ENCODE assay signal across 1 cellular context in the genomic region with DNA sequence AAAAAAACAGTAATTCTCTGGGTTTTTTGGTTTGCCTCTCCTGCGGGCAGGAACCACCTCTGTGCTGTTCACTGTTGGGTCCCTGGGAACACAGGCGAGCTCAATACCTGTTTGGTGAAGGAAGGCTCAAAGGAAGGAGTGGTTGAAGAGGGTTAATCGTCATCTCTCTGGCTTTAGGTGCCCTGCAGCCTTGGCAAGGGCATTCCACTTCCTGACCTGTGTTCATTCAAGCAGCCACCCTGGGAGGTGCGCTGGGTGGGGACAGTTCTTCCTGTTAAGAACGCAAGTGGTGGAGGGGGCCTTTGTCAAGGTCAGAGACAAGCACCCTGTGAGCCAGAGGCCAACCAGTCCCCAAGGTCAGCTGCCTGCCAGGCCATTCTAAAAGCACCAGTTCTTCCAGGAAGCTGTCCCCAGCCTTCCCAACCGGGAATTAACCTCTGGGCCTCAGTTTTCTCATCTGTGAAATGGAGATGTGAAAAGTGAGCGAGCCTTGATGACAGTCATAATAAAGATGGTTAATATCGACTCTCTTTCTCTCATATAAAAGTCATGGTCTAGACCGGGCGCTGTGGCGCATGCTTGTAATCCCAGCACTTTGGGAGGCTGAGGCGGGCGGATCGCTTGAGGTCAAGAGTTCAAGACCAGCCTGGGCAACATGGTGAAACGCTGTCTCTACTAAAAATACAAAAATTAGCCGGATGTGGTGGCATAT.
TF ChIP-seq lines count a peak whose summit lies in the region.

No MANE protein-coding gene starts in this region.

TF ChIP-seq in HepG2, 621 proteins besides CTCF, POLR2A, EP300 and RAD21 (continued from another document):
- no peak for TF ChIP-seq CBX5 (CRISPR knock-in tag; IDR thresholded peaks at IDR 0.05; ENCODE audit: borderline replicate concordance)
- TF ChIP-seq NFRKB (IDR thresholded peaks at IDR 0.05): no peak
- TF ChIP-seq RCOR2 (CRISPR knock-in tag; IDR thresholded peaks at IDR 0.05): peak; percentile 81
- TF ChIP-seq REPIN1 (CRISPR knock-in tag; IDR thresholded peaks at IDR 0.05; ENCODE audit: borderline replicate concordance, low read depth): no peak
- no peak for TF ChIP-seq ZNF17 (CRISPR knock-in tag; IDR thresholded peaks at IDR 0.05)
- no peak for TF ChIP-seq FOXJ3 (CRISPR knock-in tag; IDR thresholded peaks at IDR 0.05; ENCODE audit: borderline replicate concordance)
- no peak for TF ChIP-seq SCMH1 (CRISPR knock-in tag; IDR thresholded peaks at IDR 0.05; ENCODE audit: borderline replicate concordance)
- TF ChIP-seq HNRNPK (IDR thresholded peaks at IDR 0.05; ENCODE audit: low read depth, low read length, poor library complexity, severe bottlenecking): no peak
- no peak for TF ChIP-seq NR2F2 (IDR thresholded peaks at IDR 0.05; ENCODE audit: borderline replicate concordance, low read depth)
- TF ChIP-seq KDM3A (CRISPR knock-in tag; IDR thresholded peaks at IDR 0.05; ENCODE audit: low read depth): 0 out of 2 replicates have a peak, but pooled peaks have one; percentile 30
- no peak for TF ChIP-seq RBAK (CRISPR knock-in tag; IDR thresholded peaks at IDR 0.05)
- TF ChIP-seq, protein P1, sequence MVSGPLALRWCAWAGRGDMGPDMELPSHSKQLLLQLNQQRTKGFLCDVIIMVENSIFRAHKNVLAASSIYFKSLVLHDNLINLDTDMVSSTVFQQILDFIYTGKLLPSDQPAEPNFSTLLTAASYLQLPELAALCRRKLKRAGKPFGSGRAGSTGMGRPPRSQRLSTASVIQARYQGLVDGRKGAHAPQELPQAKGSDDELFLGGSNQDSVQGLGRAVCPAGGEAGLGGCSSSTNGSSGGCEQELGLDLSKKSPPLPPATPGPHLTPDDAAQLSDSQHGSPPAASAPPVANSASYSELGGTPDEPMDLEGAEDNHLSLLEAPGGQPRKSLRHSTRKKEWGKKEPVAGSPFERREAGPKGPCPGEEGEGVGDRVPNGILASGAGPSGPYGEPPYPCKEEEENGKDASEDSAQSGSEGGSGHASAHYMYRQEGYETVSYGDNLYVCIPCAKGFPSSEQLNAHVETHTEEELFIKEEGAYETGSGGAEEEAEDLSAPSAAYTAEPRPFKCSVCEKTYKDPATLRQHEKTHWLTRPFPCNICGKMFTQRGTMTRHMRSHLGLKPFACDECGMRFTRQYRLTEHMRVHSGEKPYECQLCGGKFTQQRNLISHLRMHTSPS (CRISPR knock-in tag; IDR thresholded peaks at IDR 0.05; ENCODE audit: low read depth): 0 out of 2 replicates have a peak, but pooled peaks have one; percentile 23
- TF ChIP-seq MTF1 (CRISPR knock-in tag; IDR thresholded peaks at IDR 0.05): no peak
- no peak for TF ChIP-seq ZNF644 (CRISPR knock-in tag; IDR thresholded peaks at IDR 0.05; ENCODE audit: low read depth)
- TF ChIP-seq, protein P2, sequence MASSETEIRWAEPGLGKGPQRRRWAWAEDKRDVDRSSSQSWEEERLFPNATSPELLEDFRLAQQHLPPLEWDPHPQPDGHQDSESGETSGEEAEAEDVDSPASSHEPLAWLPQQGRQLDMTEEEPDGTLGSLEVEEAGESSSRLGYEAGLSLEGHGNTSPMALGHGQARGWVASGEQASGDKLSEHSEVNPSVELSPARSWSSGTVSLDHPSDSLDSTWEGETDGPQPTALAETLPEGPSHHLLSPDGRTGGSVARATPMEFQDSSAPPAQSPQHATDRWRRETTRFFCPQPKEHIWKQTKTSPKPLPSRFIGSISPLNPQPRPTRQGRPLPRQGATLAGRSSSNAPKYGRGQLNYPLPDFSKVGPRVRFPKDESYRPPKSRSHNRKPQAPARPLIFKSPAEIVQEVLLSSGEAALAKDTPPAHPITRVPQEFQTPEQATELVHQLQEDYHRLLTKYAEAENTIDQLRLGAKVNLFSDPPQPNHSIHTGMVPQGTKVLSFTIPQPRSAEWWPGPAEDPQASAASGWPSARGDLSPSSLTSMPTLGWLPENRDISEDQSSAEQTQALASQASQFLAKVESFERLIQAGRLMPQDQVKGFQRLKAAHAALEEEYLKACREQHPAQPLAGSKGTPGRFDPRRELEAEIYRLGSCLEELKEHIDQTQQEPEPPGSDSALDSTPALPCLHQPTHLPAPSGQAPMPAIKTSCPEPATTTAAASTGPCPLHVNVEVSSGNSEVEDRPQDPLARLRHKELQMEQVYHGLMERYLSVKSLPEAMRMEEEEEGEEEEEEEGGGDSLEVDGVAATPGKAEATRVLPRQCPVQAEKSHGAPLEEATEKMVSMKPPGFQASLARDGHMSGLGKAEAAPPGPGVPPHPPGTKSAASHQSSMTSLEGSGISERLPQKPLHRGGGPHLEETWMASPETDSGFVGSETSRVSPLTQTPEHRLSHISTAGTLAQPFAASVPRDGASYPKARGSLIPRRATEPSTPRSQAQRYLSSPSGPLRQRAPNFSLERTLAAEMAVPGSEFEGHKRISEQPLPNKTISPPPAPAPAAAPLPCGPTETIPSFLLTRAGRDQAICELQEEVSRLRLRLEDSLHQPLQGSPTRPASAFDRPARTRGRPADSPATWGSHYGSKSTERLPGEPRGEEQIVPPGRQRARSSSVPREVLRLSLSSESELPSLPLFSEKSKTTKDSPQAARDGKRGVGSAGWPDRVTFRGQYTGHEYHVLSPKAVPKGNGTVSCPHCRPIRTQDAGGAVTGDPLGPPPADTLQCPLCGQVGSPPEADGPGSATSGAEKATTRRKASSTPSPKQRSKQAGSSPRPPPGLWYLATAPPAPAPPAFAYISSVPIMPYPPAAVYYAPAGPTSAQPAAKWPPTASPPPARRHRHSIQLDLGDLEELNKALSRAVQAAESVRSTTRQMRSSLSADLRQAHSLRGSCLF (CRISPR knock-in tag; IDR thresholded peaks at IDR 0.05; ENCODE audit: borderline replicate concordance): no peak
- TF ChIP-seq SAFB2 (CRISPR knock-in tag; IDR thresholded peaks at IDR 0.05; ENCODE audit: borderline replicate concordance, low read depth): no peak
- no peak for TF ChIP-seq ATF1 (CRISPR knock-in tag; IDR thresholded peaks at IDR 0.05)
- no peak for TF ChIP-seq POLR2AphosphoS5 (IDR thresholded peaks at IDR 0.05; ENCODE audit: low read depth, low read length)
- TF ChIP-seq, protein P3, sequence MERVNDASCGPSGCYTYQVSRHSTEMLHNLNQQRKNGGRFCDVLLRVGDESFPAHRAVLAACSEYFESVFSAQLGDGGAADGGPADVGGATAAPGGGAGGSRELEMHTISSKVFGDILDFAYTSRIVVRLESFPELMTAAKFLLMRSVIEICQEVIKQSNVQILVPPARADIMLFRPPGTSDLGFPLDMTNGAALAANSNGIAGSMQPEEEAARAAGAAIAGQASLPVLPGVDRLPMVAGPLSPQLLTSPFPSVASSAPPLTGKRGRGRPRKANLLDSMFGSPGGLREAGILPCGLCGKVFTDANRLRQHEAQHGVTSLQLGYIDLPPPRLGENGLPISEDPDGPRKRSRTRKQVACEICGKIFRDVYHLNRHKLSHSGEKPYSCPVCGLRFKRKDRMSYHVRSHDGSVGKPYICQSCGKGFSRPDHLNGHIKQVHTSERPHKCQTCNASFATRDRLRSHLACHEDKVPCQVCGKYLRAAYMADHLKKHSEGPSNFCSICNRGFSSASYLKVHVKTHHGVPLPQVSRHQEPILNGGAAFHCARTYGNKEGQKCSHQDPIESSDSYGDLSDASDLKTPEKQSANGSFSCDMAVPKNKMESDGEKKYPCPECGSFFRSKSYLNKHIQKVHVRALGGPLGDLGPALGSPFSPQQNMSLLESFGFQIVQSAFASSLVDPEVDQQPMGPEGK (CRISPR knock-in tag; IDR thresholded peaks at IDR 0.05): peak; percentile 57; the same call in 1 of the 2 replicates
- TF ChIP-seq MTA3 (CRISPR knock-in tag; IDR thresholded peaks at IDR 0.05): no peak
- no peak for TF ChIP-seq CENPT (CRISPR knock-in tag; IDR thresholded peaks at IDR 0.05; ENCODE audit: low read depth)
- TF ChIP-seq ZNF460 (CRISPR knock-in tag; IDR thresholded peaks at IDR 0.05; ENCODE audit: borderline replicate concordance): no peak
- TF ChIP-seq ELF1 (CRISPR knock-in tag; IDR thresholded peaks at IDR 0.05): peak; percentile 44; the same call in 1 of the 2 replicates
- TF ChIP-seq BHLHE40 (IDR thresholded peaks at IDR 0.05; ENCODE audit: low read length): no peak
- TF ChIP-seq ZNF629 (CRISPR knock-in tag; conservative IDR thresholded peaks at IDR 0.05): peak; percentile 97
- TF ChIP-seq KDM1A (CRISPR knock-in tag; IDR thresholded peaks at IDR 0.05): peak; percentile 86; the same call in 1 of the 2 replicates
- peak; percentile 55 for TF ChIP-seq RARA (CRISPR knock-in tag; IDR thresholded peaks at IDR 0.05)
- TF ChIP-seq HOXA9 (CRISPR knock-in tag; IDR thresholded peaks at IDR 0.05; ENCODE audit: borderline replicate concordance): no peak
